In genomic region chr1:234639968-234640367, GRCh38 we compare ENCODE assay signal across 14 cellular contexts.
"Had no signal": no experiment of that assay in that cellular context is flagged by ENCODE, and none has a peak within 500 bp of the region (broad histone marks: within the 10 kb centered on the region; RNA-seq: fewer than 3 reads in every experiment).

No MANE protein-coding gene starts in this region.

- H3K27me3 Mint-ChIP-seq: central memory CD8-positive, alpha-beta T cell; naive B cell; stimulated activated naive CD8-positive, alpha-beta T cell treated with anti-CD3 and anti-CD28 coated beads, Interleukin-15, Interleukin-2, amounts not matched to agents 100 ng/mL and 50 ng/mL, for 24 hours had no signal

- H3K4me3 Mint-ChIP-seq: brain; central memory CD8-positive, alpha-beta T cell; endodermal cell; naive B cell; stimulated activated naive CD8-positive, alpha-beta T cell treated with anti-CD3 and anti-CD28 coated beads, Interleukin-15, Interleukin-2, amounts not matched to agents 100 ng/mL and 50 ng/mL, for 24 hours had no signal

- H3K9me3 ChIP-seq: lower lobe of right lung, testis had no signal

- H3K4me1 ChIP-seq: testis had no signal

- H3K4me3 ChIP-seq: lower lobe of right lung, testis had no signal

- DNase-seq: activated naive CD4-positive, alpha-beta T cell treated with anti-CD3 and anti-CD28 coated beads, Interleukin-2, amount 50 U/mL, for 16 hours; endodermal cell; erythroblast; hypothalamus; lower lobe of right lung; midbrain; naive B cell; stimulated activated CD4-positive, alpha-beta T cell treated with anti-CD3 and anti-CD28 coated beads, Interleukin-4, amount 100 ng/mL, for 24 hours; T-helper 2 cell; testis had no signal

- H3K27ac Mint-ChIP-seq: activated T-helper 2 cell treated with anti-CD3 and anti-CD28 coated beads, Interferon-gamma antibody, Interleukin-2, Interleukin-4, amounts not matched to agents 10 μg/mL and 5 μg/mL and 100 μg/mL, durations not matched to agents 14 hours and 24 hours and 36 hours; endodermal cell; stimulated activated naive CD8-positive, alpha-beta T cell treated with anti-CD3 and anti-CD28 coated beads, Interleukin-15, Interleukin-2, amounts not matched to agents 100 ng/mL and 50 ng/mL, for 24 hours had no signal

- H3K36me3 ChIP-seq: lower lobe of right lung had no signal

- H3K27me3 ChIP-seq: testis had no signal

- H3K27ac ChIP-seq: lower lobe of right lung, testis had no signal

- H3K9me3 Mint-ChIP-seq: central memory CD8-positive, alpha-beta T cell; endodermal cell; naive B cell; stimulated activated naive CD8-positive, alpha-beta T cell treated with anti-CD3 and anti-CD28 coated beads, Interleukin-15, Interleukin-2, amounts not matched to agents 100 ng/mL and 50 ng/mL, for 24 hours had no signal

- H3K4me1 Mint-ChIP-seq: central memory CD8-positive, alpha-beta T cell; naive B cell had no signal

- H3K36me3 Mint-ChIP-seq: brain, naive B cell had no signal
